21 cellular contexts compared by ENCODE assay signal in genomic region chr13:108927615-108928014, GRCh38.
"Had no signal": no experiment of that assay in that cellular context is flagged by ENCODE, and none has a peak within 500 bp of the region (broad histone marks: within the 10 kb centered on the region; RNA-seq: fewer than 3 reads in every experiment).

No MANE protein-coding gene starts in this region.

- ATAC-seq: stimulated activated effector memory CD8-positive, alpha-beta T cell treated with anti-CD3 and anti-CD28 coated beads, Interleukin-12 subunit alpha, Interleukin-12 subunit beta, amount 100 ng/mL, for 72 hours; stimulated activated memory B cell treated with anti-CD40 and anti-IgM and Interleukin-4, amounts not matched to agents 10 μg/mL and 1 μg/mL and 100 μg/mL, for 72 hours; stimulated activated naive B cell treated with anti-CD40 and anti-IgM and Interleukin-4, amounts not matched to agents 10 μg/mL and 1 μg/mL and 100 μg/mL, for 72 hours; stimulated activated naive CD8-positive, alpha-beta T cell treated with anti-CD3 and anti-CD28 coated beads, Interleukin-15, amount 100 ng/mL, for 72 hours; stimulated activated naive CD8-positive, alpha-beta T cell treated with anti-CD3 and anti-CD28 coated beads, Interleukin-15, Interleukin-2, amounts not matched to agents 100 U/mL and 50 U/mL, for 24 hours; upper lobe of right lung had no signal

- DNase-seq: stimulated activated CD4-positive, alpha-beta T cell treated with anti-CD3 and anti-CD28 coated beads, Interleukin-2, amount 100 ng/mL, for 48 hours; stimulated activated CD4-positive, alpha-beta T cell treated with anti-CD3 and anti-CD28 coated beads, Interleukin-4, amount 100 ng/mL, for 1 hour; stimulated activated CD4-positive, alpha-beta T cell treated with anti-CD3 and anti-CD28 coated beads, Interleukin-4, amount 100 ng/mL, for 24 hours; stimulated activated CD4-positive, alpha-beta T cell treated with anti-CD3 and anti-CD28 coated beads, Interleukin-4, amount 100 ng/mL, for 4 hours; stimulated activated CD8-positive, alpha-beta memory T cell treated with anti-CD3 and anti-CD28 coated beads, Interleukin-4, amount 100 ng/mL, for 48 hours; stimulated activated naive B cell treated with anti-CD40 and anti-IgM and Interleukin-4, amounts not matched to agents 10 μg/mL and 1 μg/mL and 100 μg/mL, for 72 hours; stimulated activated naive CD4-positive, alpha-beta T cell; stimulated activated naive CD4-positive, alpha-beta T cell treated with Interleukin-2 at 50 U/mL for 16 hours; stimulated activated naive CD8-positive, alpha-beta T cell treated with anti-CD3 and anti-CD28 coated beads, Interleukin-15, amount 100 ng/mL, for 72 hours; stimulated activated naive CD8-positive, alpha-beta T cell treated with anti-CD3 and anti-CD28 coated beads, Interleukin-15, Interleukin-2, amounts not matched to agents 100 U/mL and 50 U/mL, for 24 hours; stomach; substantia nigra; testis; thyroid gland; tibial artery; transverse colon; trophoblast cell; upper lobe of right lung; uterus had no signal
